21 cellular contexts compared by ENCODE assay signal in the genomic region with DNA sequence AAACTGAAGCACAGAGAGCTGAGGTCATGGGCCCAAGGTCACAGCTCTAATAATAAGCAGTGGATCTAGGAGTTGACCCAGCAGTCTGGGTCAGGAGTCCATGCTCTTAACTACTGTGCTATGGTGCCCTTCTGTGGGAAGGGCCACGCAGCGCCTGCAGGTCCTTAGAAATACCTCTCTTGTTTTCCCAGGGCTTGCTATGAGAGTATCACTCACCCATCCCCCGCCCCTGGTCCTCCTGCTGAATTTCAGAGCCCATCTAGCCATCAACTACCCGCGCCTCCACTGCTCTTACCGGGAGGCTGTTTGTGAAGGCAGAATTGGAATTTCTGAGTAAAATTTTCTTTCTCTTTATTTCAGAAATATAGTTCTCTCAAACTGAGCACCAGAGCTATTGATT. TPM values are rescaled to one million over a fixed set of nuclear protein-coding genes. Genes with fewer than 3 reads are reported as not detected.
A peak's percentile ranks its signal among the peaks of the same experiment; 100 is the strongest.
DNase-seq lines count a peak whose midpoint lies in the region; ATAC-seq, FAIRE-seq and TF ChIP-seq lines count a peak whose summit lies in the region.
"Had no signal": no experiment of that assay in that cellular context is flagged by ENCODE, and none has a peak within 500 bp of the region (broad histone marks: within the 10 kb centered on the region; RNA-seq: fewer than 3 reads in every experiment).

No MANE protein-coding gene starts in this region.

- DNase-seq in heart left ventricle (no peak), cardiac septum (ENCODE audit: low spot score) (no peak), H1 (ENCODE audit: low read depth in 1 of 2, low spot score in 2 of 2) (no peak), left kidney (ENCODE audit: low read depth, low spot score) (peak; percentile 24), testis (peak; percentile 24)
- no peak for DNase-seq in effector CD8-positive, alpha-beta T cell (lab: John Stamatoyannopoulos, UW)
- no peak for DNase-seq in activated naive CD4-positive, alpha-beta T cell treated with anti-CD3 and anti-CD28 coated beads, Interleukin-2, amount 10 ng/mL, durations not matched to agents 7 days and 5 days
- no peak for DNase-seq in activated T-cell treated with anti-CD3 and anti-CD28 coated beads, Interleukin-2, amount 50 U/mL, for 24 hours
- DNase-seq: 8988T; BE2C; CD8-positive, alpha-beta T cell; DMS79 treated with DMSO at 0.1 percent for 48 hours; GDM1; KBM-7; NCI-H1436 treated with DMSO at 0.1 percent for 48 hours; NCI-H2081; NCI-H524 had no signal

- H4K20me1 ChIP-seq in H1 (replicated peaks in 1 of 2; ENCODE audit: control insufficient read depth in 1 of 2, insufficient read depth in 2 of 2, low read length in 2 of 2), result no peaks in the 10 kb centered on the region

- no peaks in the 10 kb centered on the region for H3K36me3 Mint-ChIP-seq in activated naive CD4-positive, alpha-beta T cell treated with anti-CD3 and anti-CD28 coated beads, Interleukin-2, amount 10 ng/mL, durations not matched to agents 7 days and 5 days
- H3K36me3 Mint-ChIP-seq in activated T-cell treated with anti-CD3 and anti-CD28 coated beads, Interleukin-2, amount 50 U/mL, for 24 hours (ENCODE audit: low read depth), result no peaks in the 10 kb centered on the region
- H3K36me3 Mint-ChIP-seq: CD8-positive, alpha-beta T cell had no signal

- peak overlapping the region; percentile 44; the same call in 1 of the 2 replicates for H2AFZ ChIP-seq in H1 (ENCODE audit: low read length)
- H2AFZ ChIP-seq: GM23248 had no signal

- TF ChIP-seq CTCF in heart left ventricle (IDR thresholded peaks at IDR 0.05) (no peak), H1 (IDR thresholded peaks at IDR 0.05; ENCODE audit: control extremely low read depth in 1 of 3, insufficient read depth in 1 of 3, low read depth in 1 of 3, low read length in 3 of 3) (no peak), testis (IDR thresholded peaks at IDR 0.05) (no peak)

- no peak overlapping the region for H3K4me3 Mint-ChIP-seq in activated naive CD4-positive, alpha-beta T cell treated with anti-CD3 and anti-CD28 coated beads, Interleukin-2, amount 10 ng/mL, durations not matched to agents 7 days and 5 days
- H3K4me3 Mint-ChIP-seq in activated T-cell treated with anti-CD3 and anti-CD28 coated beads, Interleukin-2, amount 50 U/mL, for 24 hours, result no peak overlapping the region
- H3K4me3 Mint-ChIP-seq: CD8-positive, alpha-beta T cell had no signal

- H3K27ac ChIP-seq in heart left ventricle (peak overlapping the region in 7 of 12 donors; percentile 23 to 60 (median 51)), H1 (ENCODE audit: low read depth, low read length) (no peak overlapping the region), testis (no peak overlapping the region)
- H3K27ac ChIP-seq: GM23248 had no signal

- H2AK5ac ChIP-seq in H1 (ENCODE audit: low read depth, low read length), result no peak overlapping the region; the same call in 1 of the 2 replicates

- H3K9me3 ChIP-seq in heart left ventricle (no peaks in the 10 kb centered on the region), H1 (ENCODE audit: insufficient read depth in 2 of 2, low read depth in 1 of 2, low read length in 1 of 2) (no peaks in the 10 kb centered on the region), testis (no peaks in the 10 kb centered on the region)
- H3K9me3 ChIP-seq: BE2C had no signal

- CTCF ChIA-PET in H1 (lab: Charles Lee; ENCODE audit: partially characterized antibody), result interaction anchor here (0.7 to 3.0 kb wide), 12 partner anchors 11 to 81 kb away, joined by 3 to 23 read pairs (median 4); a partner anchor contains a TSS
- CTCF ChIA-PET in activated naive CD4-positive, alpha-beta T cell treated with anti-CD3 and anti-CD28 coated beads, Interleukin-2, amount 10 ng/mL, durations not matched to agents 7 days and 5 days (lab: Charles Lee), result interaction anchor here (1.1 to 4.4 kb wide), 5 partner anchors 8 to 30 kb away, joined by 3 to 21 read pairs (median 3); a partner anchor contains a TSS

- no peak overlapping the region for H3K27ac Mint-ChIP-seq in activated naive CD4-positive, alpha-beta T cell treated with anti-CD3 and anti-CD28 coated beads, Interleukin-2, amount 10 ng/mL, durations not matched to agents 7 days and 5 days
- H3K27ac Mint-ChIP-seq in activated T-cell treated with anti-CD3 and anti-CD28 coated beads, Interleukin-2, amount 50 U/mL, for 24 hours, result no peak overlapping the region
- H3K27ac Mint-ChIP-seq: CD8-positive, alpha-beta T cell had no signal

- no peak overlapping the region for H4K91ac ChIP-seq in H1 (replicated peaks; ENCODE audit: insufficient read length, low read length)

- H3K4me1 ChIP-seq in heart left ventricle (peaks cover 0 to 23% (median 9%) of the 10 kb centered on the region in 12 donors), H1 (replicated peaks in 1 of 4; ENCODE audit: control insufficient read depth in 3 of 4, insufficient read depth in 4 of 4, low read length in 3 of 4) (no peaks in the 10 kb centered on the region; a peak in 2 of 7 replicates), testis (no peaks in the 10 kb centered on the region)
- H3K4me1 ChIP-seq: BE2C had no signal

- no peak overlapping the region for H3K23ac ChIP-seq in H1 (ENCODE audit: insufficient read length)

- no peak overlapping the region for H2BK12ac ChIP-seq in H1 (ENCODE audit: low read depth, low read length)

- H3K4me1 Mint-ChIP-seq in activated naive CD4-positive, alpha-beta T cell treated with anti-CD3 and anti-CD28 coated beads, Interleukin-2, amount 10 ng/mL, durations not matched to agents 7 days and 5 days, result no peaks in the 10 kb centered on the region
- no peaks in the 10 kb centered on the region for H3K4me1 Mint-ChIP-seq in activated T-cell treated with anti-CD3 and anti-CD28 coated beads, Interleukin-2, amount 50 U/mL, for 24 hours (ENCODE audit: low read depth)

- H4K8ac ChIP-seq in H1 (ENCODE audit: extremely low read depth, insufficient read depth, low read length), result no peak overlapping the region; the same call in 1 of the 2 replicates

- H3K14ac ChIP-seq in H1 (ENCODE audit: insufficient read length), result no peak overlapping the region

- 71 to 87% (median 81%) methylated on average over 6 of the region's 6 CpGs for WGBS in heart left ventricle, 4 donors
- 64% methylated on average over 6 of the region's 6 CpGs; no CpG with 5 or more reads in 1 of the 2 experiments for WGBS in H1 (ENCODE audit: extremely low coverage in 1 of 2, insufficient coverage in 1 of 2, insufficient read length in 1 of 2, insufficient replicate concordance in 2 of 2, low coverage in 1 of 2, low lambda C conversion rate in 2 of 2, missing lambda C conversion rate in 1 of 2), 2 experiments
- 83 to 89% methylated on average over 6 of the region's 6 CpGs for WGBS in testis, 2 donors

- H3K23me2 ChIP-seq in H1 (ENCODE audit: low read depth, low read length), result no peaks in the 10 kb centered on the region; the same call in 1 of the 2 replicates

- no peaks in the 10 kb centered on the region for H3K79me2 ChIP-seq in H1 (ENCODE audit: control insufficient read depth in 1 of 2, insufficient read depth in 2 of 2, low read length in 2 of 2)

- TF ChIP-seq RAD21 in H1 (IDR thresholded peaks at IDR 0.05 in 1 of 2, conservative IDR thresholded peaks at IDR 0.05 in 1 of 2; ENCODE audit: low read depth in 2 of 2, low read length in 2 of 2), result no peak

- H3K27me3 ChIP-seq in heart left ventricle, result no peaks in the 10 kb centered on the region
- H3K27me3 ChIP-seq in H1 (replicated peaks in 1 of 4; ENCODE audit: control insufficient read depth in 3 of 4, extremely low read depth in 1 of 4, insufficient read depth in 3 of 4, low read length in 3 of 4), result no peaks in the 10 kb centered on the region
- H3K27me3 ChIP-seq in testis, result no peaks in the 10 kb centered on the region
- H3K27me3 ChIP-seq: BE2C had no signal

- H3K4me3 ChIP-seq in heart left ventricle (no peak overlapping the region), H1 (ENCODE audit: extremely low read depth in 1 of 4, insufficient read depth in 2 of 4, low read depth in 3 of 4, low read length in 4 of 4) (no peak overlapping the region), testis (no peak overlapping the region)
- H3K4me3 ChIP-seq: GM12878, GM23248 had no signal

- no peak overlapping the region; a peak in 1 of 4 replicates for H3K4me2 ChIP-seq in H1 (ENCODE audit: insufficient read depth in 1 of 2, low read depth in 2 of 2, low read length in 2 of 2)

- peaks cover 15% of the 10 kb centered on the region for H3K27me3 Mint-ChIP-seq in activated naive CD4-positive, alpha-beta T cell treated with anti-CD3 and anti-CD28 coated beads, Interleukin-2, amount 10 ng/mL, durations not matched to agents 7 days and 5 days
- H3K27me3 Mint-ChIP-seq in activated T-cell treated with anti-CD3 and anti-CD28 coated beads, Interleukin-2, amount 50 U/mL, for 24 hours, result no peaks in the 10 kb centered on the region

- ATAC-seq in heart left ventricle, result no peak
- ATAC-seq: CD8-positive, alpha-beta T cell; GM12878 had no signal

- no peak overlapping the region for H3K9ac ChIP-seq in H1 (replicated peaks in 1 of 4; ENCODE audit: extremely low read depth in 1 of 4, low read depth in 3 of 4, low read length in 3 of 4)
- H3K9ac ChIP-seq: GM23248 had no signal

- no peak overlapping the region for H3K56ac ChIP-seq in H1 (replicated peaks; ENCODE audit: insufficient read length, low read depth, low read length)

- POLR2A ChIA-PET in H1 (lab: Charles Lee; ENCODE audit: partially characterized antibody), result interaction anchor here (0.9 to 1.5 kb wide), 2 partner anchors 11 to 13 kb away, joined by 3 read pairs; no protein-coding TSS in a partner anchor

- H4K5ac ChIP-seq in H1 (ENCODE audit: insufficient read length, low read depth, low read length), result peak overlapping the region; percentile 9

- H3K4ac ChIP-seq in H1 (replicated peaks; ENCODE audit: insufficient read length, low read depth, low read length), result no peak overlapping the region

- H3K9me3 Mint-ChIP-seq in activated naive CD4-positive, alpha-beta T cell treated with anti-CD3 and anti-CD28 coated beads, Interleukin-2, amount 10 ng/mL, durations not matched to agents 7 days and 5 days, result no peaks in the 10 kb centered on the region
- no peaks in the 10 kb centered on the region for H3K9me3 Mint-ChIP-seq in activated T-cell treated with anti-CD3 and anti-CD28 coated beads, Interleukin-2, amount 50 U/mL, for 24 hours
- H3K9me3 Mint-ChIP-seq: CD8-positive, alpha-beta T cell had no signal

- H2BK20ac ChIP-seq in H1 (ENCODE audit: low read length), result no peak overlapping the region

- no peaks in the 10 kb centered on the region for H3K79me1 ChIP-seq in H1 (ENCODE audit: low read depth, low read length)

- peak in 1 of 2 experiments; percentile 46; a peak in 1 of 3 replicates for TF ChIP-seq EP300 in H1 (IDR thresholded peaks at IDR 0.05; ENCODE audit: borderline replicate concordance in 1 of 2, low read depth in 2 of 2, low read length in 2 of 2)

- FAIRE-seq in H1 (lab: Jason Lieb, UNC), result peak; percentile 48
- FAIRE-seq: D721Med, GM12878, GM18507 had no signal

- H3K36me3 ChIP-seq in heart left ventricle, result no peaks in the 10 kb centered on the region
- H3K36me3 ChIP-seq in H1 (ENCODE audit: control insufficient read depth in 2 of 4, insufficient read depth in 4 of 4, low read length in 3 of 4), result no peaks in the 10 kb centered on the region
- H3K36me3 ChIP-seq in testis (ENCODE audit: low read depth, missing control alignments), result no peaks in the 10 kb centered on the region
- H3K36me3 ChIP-seq: BE2C had no signal

- H2BK120ac ChIP-seq in H1 (replicated peaks; ENCODE audit: low read depth, low read length), result no peak overlapping the region

- intact Hi-C loops in heart left ventricle (cut with DNase I) (no loop called here), cardiac septum (cut with DNase I) (no loop called here), testis (cut with DNase I; ENCODE audit: low total_unique reads) (no loop called here)

- H2BK15ac ChIP-seq in H1 (ENCODE audit: low read length), result no peak overlapping the region

- TF ChIP-seq POLR2A in heart left ventricle (IDR thresholded peaks at IDR 0.05) (no peak), H1 (IDR thresholded peaks at IDR 0.05; ENCODE audit: control extremely low read depth in 1 of 2, low read depth in 2 of 2, low read length in 2 of 2) (no peak), testis (IDR thresholded peaks at IDR 0.05) (no peak)

- H3K18ac ChIP-seq in H1 (ENCODE audit: extremely low read depth, low read length), result no peak overlapping the region

- H2BK5ac ChIP-seq in H1 (ENCODE audit: low read depth, low read length), result no peak overlapping the region

RNA-seq across cellular contexts. Expression of a gene that starts 27.3 kb away (rescaled TPM):
- 1 to 10 TPM in 2 of 9 donors, under 1 TPM in 6, not detected in 1; 0.28 to 1.6 (median 0.71) TPM for total RNA-seq in heart left ventricle
- under 1 TPM; 0.06 to 0.80 TPM for polyA plus RNA-seq in heart left ventricle
- total RNA-seq in cardiac septum, result 0.57 TPM
- 0.19 and 0.37 TPM in 2 replicates for total RNA-seq in H1 (2021; fragmentation: NEBNext Ultra II Directional; extraction: Animal tissue kit (Norgen Biotek cat#: 25700))
- 0.99 and 1.3 TPM in 2 replicates for polyA plus RNA-seq in H1 (2011; rRNA removed)
- 0.79 TPM for polyA plus RNA-seq in H1 (2011; cell fraction: cytosol; rRNA removed)
- polyA plus RNA-seq in H1 (2011; cell fraction: nucleus; rRNA removed), result 2.5 TPM
- polyA plus RNA-seq in H1 (2012, experiment 1 of 2), result 0.66 to 0.97 TPM (median 0.72 TPM) in 4 replicates
- polyA plus RNA-seq in H1 (2012, experiment 2 of 2), result 0.47 TPM
- 0.39 TPM for polyA plus RNA-seq in H1 (2013, experiment 1 of 2)
- polyA plus RNA-seq in H1 (2013, experiment 2 of 2), result 0.37 TPM
- polyA minus RNA-seq in H1 (2011; rRNA and poly(A)+ RNA removed), result 0.35 and 1.8 TPM in 2 replicates
- polyA minus RNA-seq in H1 (2011; cell fraction: cytosol; rRNA and poly(A)+ RNA removed), result 0.37 TPM
- polyA minus RNA-seq in H1 (2011; cell fraction: nucleus; rRNA and poly(A)+ RNA removed), result 0.40 TPM
- 1 to 10 TPM in 1 of 2 donors, under 1 TPM in 1; 0.50 to 1.2 TPM for total RNA-seq in testis
- polyA plus RNA-seq in testis (ENCODE audit: insufficient read depth, low read depth, low replicate concordance), result 1.3 TPM
- total RNA-seq: GM12878, GM23248 had no signal
- polyA plus RNA-seq: GM12878 had no signal

RNA-seq across cellular contexts. Expression of a gene that starts 42.4 kb away (rescaled TPM):
- total RNA-seq in heart left ventricle (10 to 100 TPM; 11.7 to 88.1 (median 29.6) TPM), cardiac septum (17.3 TPM), testis (10 to 100 TPM; 41.2 to 68.4 TPM)
- polyA plus RNA-seq in heart left ventricle (10 to 100 TPM; 15.7 to 27.9 TPM), H1 (2011; rRNA removed) (0.94 and 1.2 TPM in 2 replicates), testis (ENCODE audit: insufficient read depth, low read depth, low replicate concordance) (31.8 TPM)
- 0.60 and 0.84 TPM in 2 replicates for total RNA-seq in H1 (2021; fragmentation: NEBNext Ultra II Directional; extraction: Animal tissue kit (Norgen Biotek cat#: 25700))
- polyA plus RNA-seq in H1 (2011; cell fraction: cytosol; rRNA removed), result 1.8 TPM
- 4.0 TPM for polyA plus RNA-seq in H1 (2011; cell fraction: nucleus; rRNA removed)
- polyA plus RNA-seq in H1 (2012, experiment 1 of 2), result 0.71 to 2.0 TPM (median 1.0 TPM) in 4 replicates
- 0.22 TPM for polyA plus RNA-seq in H1 (2012, experiment 2 of 2)
- 0.39 TPM for polyA plus RNA-seq in H1 (2013, experiment 1 of 2)
- polyA plus RNA-seq in H1 (2013, experiment 2 of 2), result 0.11 TPM
- 1.1 and 1.9 TPM in 2 replicates for polyA minus RNA-seq in H1 (2011; rRNA and poly(A)+ RNA removed)
- polyA minus RNA-seq in H1 (2011; cell fraction: cytosol; rRNA and poly(A)+ RNA removed), result 0.73 TPM
- 2.9 TPM for polyA minus RNA-seq in H1 (2011; cell fraction: nucleus; rRNA and poly(A)+ RNA removed)
- total RNA-seq: GM23248 had no signal

Comparison
In these comparisons a context has a peak if more than half of its experiments do, and no peak if none do; other contexts are left out.
1. DNase-seq: peak in left kidney (single experiment) and testis (single experiment); none in heart left ventricle (0 of 5), cardiac septum (single experiment), H1 (0 of 2), effector CD8-positive, alpha-beta T cell (single experiment), activated naive CD4-positive, alpha-beta T cell treated with anti-CD3 and anti-CD28 coated beads, Interleukin-2, amount 10 ng/mL, durations not matched to agents 7 days and 5 days (single experiment) and activated T-cell treated with anti-CD3 and anti-CD28 coated beads, Interleukin-2, amount 50 U/mL, for 24 hours (single experiment).
2. H3K27ac ChIP-seq: peak in heart left ventricle (7 of 12); none in H1 (single experiment) and testis (0 of 2).